16 cellular contexts compared by ENCODE assay signal in genomic region chr13:106523566-106523965, GRCh38. TPM values are rescaled to one million over a fixed set of nuclear protein-coding genes. Genes with fewer than 3 reads are reported as not detected.
DNase-seq lines count a peak whose midpoint lies in the region; TF ChIP-seq lines count a peak whose summit lies in the region.
"Had no signal": no experiment of that assay in that cellular context is flagged by ENCODE, and none has a peak within 500 bp of the region (broad histone marks: within the 10 kb centered on the region; RNA-seq: fewer than 3 reads in every experiment).

No MANE protein-coding gene starts in this region.

- CTCF ChIA-PET in mammary epithelial cell (lab: Charles Lee; ENCODE audit: low non-redundant PET) = no interaction called here

- H3K27me3 Mint-ChIP-seq in mesothelial cell of epicardium (ENCODE audit: low read depth) = no peaks in the 10 kb centered on the region

- no peaks in the 10 kb centered on the region for H3K9me3 Mint-ChIP-seq in mesothelial cell of epicardium
- H3K9me3 Mint-ChIP-seq: activated naive CD8-positive, alpha-beta T cell treated with anti-CD3 and anti-CD28 coated beads, Interleukin-2, amount 50 U/mL, for 24 hours; T-helper 1 cell treated with Interleukin-12 subunit alpha and Interleukin-12 subunit beta and Interleukin-4 antibody, amounts not matched to agents 30 μg/mL and 1 μg/mL, for 36 hours had no signal

- no peak overlapping the region for H3K9ac ChIP-seq in mammary epithelial cell (ENCODE audit: insufficient read depth, low read length)

- BruUV-seq in mammary epithelial cell (replicated peaks; lab: Mats Ljungman, UMichigan) = no TSS peak

- peaks cover 100% of the 10 kb centered on the region for H3K79me2 ChIP-seq in mammary epithelial cell (ENCODE audit: insufficient read depth, low read length)

- intact Hi-C loops in mammary epithelial cell (cut with micrococcal nuclease) = no loop called here

- TF ChIP-seq CTCF in BE2C (IDR thresholded peaks at IDR 0.05; ENCODE audit: low read depth, low read length) = no peak
- no peak for TF ChIP-seq CTCF in mammary epithelial cell (conservative IDR thresholded peaks at IDR 0.05 in 1 of 2, IDR thresholded peaks at IDR 0.05 in 1 of 2; ENCODE audit: extremely low read depth in 1 of 2, insufficient read depth in 1 of 2, low read depth in 1 of 2, low read length in 2 of 2)
- TF ChIP-seq CTCF in mesothelial cell of epicardium (IDR thresholded peaks at IDR 0.05; ENCODE audit: unreplicated experiment) = no peak

- H3K4me1 ChIP-seq in BE2C (peaks cover 39% of the 10 kb centered on the region), mammary epithelial cell (ENCODE audit: insufficient read depth, low read length) (peaks cover 30% of the 10 kb centered on the region)
- H3K4me1 ChIP-seq: testis had no signal

- H4K20me1 ChIP-seq in mammary epithelial cell (ENCODE audit: insufficient read depth, low read length) = no peaks in the 10 kb centered on the region

- H3K27ac Mint-ChIP-seq in mesothelial cell of epicardium = peak overlapping the region; percentile 78
- H3K27ac Mint-ChIP-seq: activated CD4-positive, alpha-beta T cell treated with anti-CD3 and anti-CD28 coated beads for 36 hours; activated naive CD8-positive, alpha-beta T cell treated with anti-CD3 and anti-CD28 coated beads, Interleukin-2, amount 50 U/mL, for 24 hours; T-helper 1 cell treated with Interleukin-12 subunit alpha and Interleukin-12 subunit beta and Interleukin-4 antibody, amounts not matched to agents 30 μg/mL and 1 μg/mL, for 36 hours had no signal

- in situ Hi-C loops in mammary epithelial cell (cut with MboI; ENCODE audit: low sequenced_read_pairs in 2 of 2) = loop anchor here in 1 of 2 donors (10.0 kb wide), 1 partner anchor 439 kb away; no protein-coding TSS in a partner anchor

- H2AFZ ChIP-seq in mammary epithelial cell (ENCODE audit: low read depth, low read length) = no peak overlapping the region

- 30% methylated on average over 3 of the region's 3 CpGs for WGBS in mammary epithelial cell (ENCODE audit: low coverage, missing lambda C conversion rate)

- peak overlapping the region; percentile 49 for H3K4me3 ChIP-seq in BE2C (ENCODE audit: low read depth, low read length)
- H3K4me3 ChIP-seq in mammary epithelial cell (replicated peaks in 1 of 3; ENCODE audit: insufficient read depth in 1 of 3, low read depth in 2 of 3, low read length in 3 of 3) = peak overlapping the region in 1 of 3 experiments; percentile 7
- H3K4me3 ChIP-seq: testis had no signal

- H3K27me3 ChIP-seq in BE2C (no peaks in the 10 kb centered on the region), mammary epithelial cell (ENCODE audit: insufficient read depth, low read length) (no peaks in the 10 kb centered on the region)
- H3K27me3 ChIP-seq: testis had no signal

- H3K36me3 ChIP-seq in BE2C = no peaks in the 10 kb centered on the region
- peaks cover 3% of the 10 kb centered on the region for H3K36me3 ChIP-seq in mammary epithelial cell (ENCODE audit: insufficient read depth, low read length)

- H3K9me3 ChIP-seq in BE2C = no peaks in the 10 kb centered on the region
- H3K9me3 ChIP-seq in mammary epithelial cell (replicated peaks; ENCODE audit: insufficient read depth, low read length) = no peaks in the 10 kb centered on the region
- H3K9me3 ChIP-seq: testis had no signal

- dilution Hi-C loops in mammary epithelial cell (cut with HindIII; ENCODE audit: low sequenced_read_pairs) = no loop called here

- peak overlapping the region; percentile 43 for H3K4me2 ChIP-seq in mammary epithelial cell (ENCODE audit: insufficient read depth, low read depth, low read length)

- DNase-seq in BE2C = peak; percentile 87
- peak; percentile 99 for DNase-seq in NCI-H1694 treated with DMSO at 0.1 percent for 48 hours (lab: John Stamatoyannopoulos, UW)
- peak; percentile 51 for DNase-seq in mammary epithelial cell
- no peak for DNase-seq in mesothelial cell of epicardium (ENCODE audit: low spot score in 2 of 2, unreplicated experiment in 2 of 2)
- no peak for DNase-seq in LoVo (ENCODE audit: low spot score)
- DNase-seq in SW 1271 (lab: John Stamatoyannopoulos, UW) = no peak
- no peak for DNase-seq in H4 (ENCODE audit: low spot score)
- no peak for DNase-seq in SKM-1 (lab: John Stamatoyannopoulos, UW; ENCODE audit: unreplicated experiment)
- DNase-seq: activated CD4-positive, alpha-beta T cell treated with anti-CD3 and anti-CD28 coated beads for 36 hours; activated naive CD8-positive, alpha-beta T cell treated with anti-CD3 and anti-CD28 coated beads, Interleukin-2, amount 50 U/mL, for 24 hours; activated T-cell treated with anti-CD3 and anti-CD28 coated beads for 4 hours; cortex of kidney; NCI-H226; posterior cingulate gyrus; testis had no signal

- H3K4me1 Mint-ChIP-seq in mesothelial cell of epicardium = peaks cover 93% of the 10 kb centered on the region
- H3K4me1 Mint-ChIP-seq: activated CD4-positive, alpha-beta T cell treated with anti-CD3 and anti-CD28 coated beads for 36 hours; activated naive CD8-positive, alpha-beta T cell treated with anti-CD3 and anti-CD28 coated beads, Interleukin-2, amount 50 U/mL, for 24 hours had no signal

- H3K27ac ChIP-seq in mammary epithelial cell (ENCODE audit: insufficient read depth, low read depth, low read length) = no peak overlapping the region
- H3K27ac ChIP-seq: testis had no signal

- H3K36me3 Mint-ChIP-seq in mesothelial cell of epicardium = peaks cover 2% of the 10 kb centered on the region

- no peak overlapping the region for H3K4me3 Mint-ChIP-seq in mesothelial cell of epicardium
- H3K4me3 Mint-ChIP-seq: activated CD4-positive, alpha-beta T cell treated with anti-CD3 and anti-CD28 coated beads for 36 hours; activated naive CD8-positive, alpha-beta T cell treated with anti-CD3 and anti-CD28 coated beads, Interleukin-2, amount 50 U/mL, for 24 hours; T-helper 1 cell treated with Interleukin-12 subunit alpha and Interleukin-12 subunit beta and Interleukin-4 antibody, amounts not matched to agents 30 μg/mL and 1 μg/mL, for 36 hours had no signal

RNA-seq across cellular contexts. Expression of gene EFNB2, which starts 11.9 kb away (rescaled TPM):
- 15.5 TPM for polyA plus RNA-seq in BE2C (2012; ENCODE audit: insufficient read depth, insufficient read length, low read depth)
- total RNA-seq in mammary epithelial cell = 10 to 100 TPM; 37.1 to 51.8 TPM
- polyA plus RNA-seq in mammary epithelial cell = 32.5 TPM
- polyA minus RNA-seq in mammary epithelial cell = 50.8 TPM
- 197 to 211 TPM (median 202 TPM) in 3 replicates for total RNA-seq in mesothelial cell of epicardium
- total RNA-seq in H4 (2014; rRNA removed; shearing (Covaris generic)) = 6.7 and 8.0 TPM in 2 replicates

RNA-seq across cellular contexts. Expression of gene ARGLU1, which starts 44.4 kb away (rescaled TPM):
- 108 TPM for polyA plus RNA-seq in BE2C (2012; ENCODE audit: insufficient read depth, insufficient read length, low read depth)
- total RNA-seq in mammary epithelial cell = 10 to 100 TPM; 37.8 to 84.0 TPM
- polyA plus RNA-seq in mammary epithelial cell = 21.3 TPM
- polyA minus RNA-seq in mammary epithelial cell = 2.6 TPM
- 231 to 235 TPM (median 233 TPM) in 3 replicates for total RNA-seq in mesothelial cell of epicardium
- 11.6 and 16.2 TPM in 2 replicates for total RNA-seq in H4 (2014; rRNA removed; shearing (Covaris generic))

Comparison
In these comparisons a context has a peak if more than half of its experiments do, and no peak if none do; other contexts are left out.
1. DNase-seq: peak in BE2C (single experiment), NCI-H1694 treated with DMSO at 0.1 percent for 48 hours (single experiment) and mammary epithelial cell (single experiment); none in mesothelial cell of epicardium (0 of 2), LoVo (single experiment), SW 1271 (0 of 2), H4 (single experiment) and SKM-1 (single experiment).